Comparison of ENCODE assay signal across 20 cellular contexts in genomic region chr6:39999006-39999867, GRCh38.
DNase-seq lines count a peak whose midpoint lies in the region; ATAC-seq, FAIRE-seq and TF ChIP-seq lines count a peak whose summit lies in the region.
"Had no signal": no experiment of that assay in that cellular context is flagged by ENCODE, and none has a peak within 500 bp of the region (broad histone marks: within the 10 kb centered on the region; RNA-seq: fewer than 3 reads in every experiment).

No MANE protein-coding gene starts in this region.

- peak overlapping the region; percentile 27 for H3K4me3 ChIP-seq in OCI-LY3 (ENCODE audit: low read length)
- H3K4me3 ChIP-seq in bronchial epithelial cell (ENCODE audit: low read depth, low read length), result no peak overlapping the region
- no peak overlapping the region for H3K4me3 ChIP-seq in pancreas

- DNase-seq in KBM-7 (peak; percentile 16), bronchial epithelial cell (ENCODE audit: low read depth) (no peak), pancreas (no peak), middle frontal gyrus (ENCODE audit: extremely low spot score, low spot score) (no peak), SHP77 (lab: John Stamatoyannopoulos, UW) (no peak)
- DNase-seq: ACHN, C1 segment of cervical spinal cord, DMS79, HFFc6, NCI-H1417 treated with DMSO at 0.1 percent for 48 hours, NCI-H187 treated with DMSO at 0.1 percent for 48 hours, NCI-H226, NCI-H524, NCI-H82, SW 1271 had no signal

- TF ChIP-seq CTCF in OCI-LY3 (IDR thresholded peaks at IDR 0.05; ENCODE audit: low read depth, low read length), result no peak
- TF ChIP-seq CTCF in bronchial epithelial cell (IDR thresholded peaks at IDR 0.05; ENCODE audit: insufficient read depth, low read length, severe bottlenecking), result no peak
- no peak for TF ChIP-seq CTCF in pancreas (IDR thresholded peaks at IDR 0.05)

- H3K27ac ChIP-seq in OCI-LY3 (ENCODE audit: low read length), result peak overlapping the region; percentile 98
- H3K27ac ChIP-seq in pancreas, result peak overlapping the region in 1 of 4 donors; percentile 3

- ATAC-seq in pancreas, result peak in 3 of 4 donors; percentile 47 to 70 (median 50)
- ATAC-seq in HG02870 (IDR thresholded peaks at IDR 0.05; ENCODE audit: unreplicated experiment), result no peak
- ATAC-seq in GM18870 (IDR thresholded peaks at IDR 0.05; ENCODE audit: unreplicated experiment), result no peak
- ATAC-seq: Panc1 had no signal

- no peaks in the 10 kb centered on the region for H3K27me3 ChIP-seq in OCI-LY3 (ENCODE audit: low read depth, low read length)
- H3K27me3 ChIP-seq in bronchial epithelial cell (ENCODE audit: control insufficient read depth, insufficient read depth, low read length), result no peaks in the 10 kb centered on the region
- no peaks in the 10 kb centered on the region for H3K27me3 ChIP-seq in pancreas

- H3K4me2 ChIP-seq in OCI-LY3 (ENCODE audit: low read length), result peak overlapping the region; percentile 60

- WGBS in pancreas, 2 donors, result 49 to 50% methylated on average over 11 of the region's 11 CpGs

- H2AFZ ChIP-seq in OCI-LY3 (ENCODE audit: low read depth, low read length), result no peak overlapping the region

- no peaks in the 10 kb centered on the region for H4K20me1 ChIP-seq in OCI-LY3 (ENCODE audit: insufficient read depth, low read length)

- H3K36me3 ChIP-seq in OCI-LY3 (replicated peaks; ENCODE audit: low read depth, low read length) (peaks cover 71% of the 10 kb centered on the region), bronchial epithelial cell (ENCODE audit: control insufficient read depth, insufficient read depth, low read length) (no peaks in the 10 kb centered on the region), pancreas (no peaks in the 10 kb centered on the region)

- intact Hi-C loops in pancreas (cut with DNase I), result no loop called here

- H3K9ac ChIP-seq in OCI-LY3 (ENCODE audit: low read length), result peak overlapping the region; percentile 83

- FAIRE-seq in bronchial epithelial cell (lab: Jason Lieb, UNC) (peak; percentile 52), pancreas (lab: Jason Lieb, UNC) (no peak)
- FAIRE-seq: H54 had no signal

- H3K79me2 ChIP-seq in OCI-LY3 (ENCODE audit: low read length), result peaks cover 29% of the 10 kb centered on the region

- in situ Hi-C loops in KBM-7 (cut with MboI; ENCODE audit: low pct_unique_long_range_greater_than_20kb, low sequenced_read_pairs), result loop anchor here (25.0 kb wide), 1 partner anchor 838 kb away; no protein-coding TSS in a partner anchor

- H3K9me3 ChIP-seq in OCI-LY3 (ENCODE audit: insufficient read depth, low read length) (peaks cover 40% of the 10 kb centered on the region), pancreas (no peaks in the 10 kb centered on the region)

- H3K4me1 ChIP-seq in OCI-LY3 (ENCODE audit: low read length), result peaks cover 68% of the 10 kb centered on the region
- H3K4me1 ChIP-seq in pancreas, result no peaks in the 10 kb centered on the region

Comparison
In these comparisons a context has a peak if more than half of its experiments do, and no peak if none do; other contexts are left out.
1. ATAC-seq: peak in pancreas (3 of 4); none in HG02870 (single experiment) and GM18870 (single experiment).